ENCODE assay signal across 8 cellular contexts in the genomic region with DNA sequence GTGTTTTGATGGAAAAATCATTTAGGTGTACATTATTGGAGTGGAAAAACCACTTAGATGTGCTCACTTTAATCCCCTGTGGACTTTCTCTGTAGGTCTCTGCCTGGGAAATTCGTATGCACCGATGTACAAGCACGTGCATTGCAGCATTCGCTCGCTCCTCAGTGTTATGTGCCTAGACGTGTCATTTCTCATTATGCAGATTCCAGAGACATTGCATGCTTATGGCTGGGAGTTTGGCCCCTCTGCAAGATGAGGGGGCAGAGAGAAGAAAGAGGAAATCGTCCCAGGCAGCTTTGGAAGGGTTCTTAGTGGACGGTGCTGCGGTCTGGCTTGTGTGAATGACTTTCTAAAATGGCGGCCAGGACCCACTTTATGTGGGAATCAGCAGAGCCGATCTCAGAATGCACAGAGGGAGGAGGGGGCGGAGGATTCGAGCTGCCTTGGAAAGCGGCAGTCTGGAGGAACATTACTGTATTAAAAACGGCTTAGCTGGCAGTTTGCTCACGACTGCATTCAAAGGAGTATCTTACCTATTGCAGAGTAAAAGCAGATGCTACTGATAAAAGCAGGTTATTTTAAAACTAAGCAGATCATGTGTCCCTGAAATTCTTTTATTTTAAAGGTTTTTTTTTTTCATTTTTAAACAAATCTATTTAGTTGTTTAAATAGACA. TPM values are rescaled to one million over a fixed set of nuclear protein-coding genes. Genes with fewer than 3 reads are reported as not detected.
DNase-seq lines count a peak whose midpoint lies in the region; ATAC-seq and TF ChIP-seq lines count a peak whose summit lies in the region.

No MANE protein-coding gene starts in this region.

- no peaks in the 10 kb centered on the region; the same call in 1 of the 2 replicates for H3K36me3 ChIP-seq in H7 (replicated peaks; ENCODE audit: control insufficient read depth, insufficient read depth, low read length)
- no peaks in the 10 kb centered on the region for H3K36me3 ChIP-seq in naive thymus-derived CD4-positive, alpha-beta T cell (ENCODE audit: control insufficient read depth in 2 of 3, insufficient read depth in 3 of 3, low read length in 3 of 3)

- peaks cover 8% of the 10 kb centered on the region for H3K36me3 Mint-ChIP-seq in activated CD4-positive, alpha-beta memory T cell treated with anti-CD3 and anti-CD28 coated beads for 36 hours
- no peaks in the 10 kb centered on the region for H3K36me3 Mint-ChIP-seq in naive thymus-derived CD4-positive, alpha-beta T cell
- H3K36me3 Mint-ChIP-seq in type B pancreatic cell, result no peaks in the 10 kb centered on the region

- intact Hi-C loops in activated CD4-positive, alpha-beta memory T cell treated with anti-CD3 and anti-CD28 coated beads for 36 hours (cut with micrococcal nuclease), result loop anchor here (1.0 kb wide), 2 partner anchors 69 to 99 kb away; no protein-coding TSS in a partner anchor
- intact Hi-C loops in naive thymus-derived CD4-positive, alpha-beta T cell (cut with micrococcal nuclease), result loop anchor here (1.0 to 5.0 kb wide), 6 partner anchors 35 to 502 kb away; a partner anchor contains a TSS

- H3K4me3 ChIP-seq in AG04450 (ENCODE audit: low read depth, low read length), result peak overlapping the region; percentile 87
- peak overlapping the region; percentile 73 for H3K4me3 ChIP-seq in H7 (ENCODE audit: insufficient read depth, low read depth, low read length)
- peak overlapping the region; percentile 80 for H3K4me3 ChIP-seq in epithelial cell of proximal tubule (ENCODE audit: low read depth, low read length)
- H3K4me3 ChIP-seq in naive thymus-derived CD4-positive, alpha-beta T cell (ENCODE audit: low read length), result peak overlapping the region; percentile 74

- H3K4me1 Mint-ChIP-seq in activated CD4-positive, alpha-beta memory T cell treated with anti-CD3 and anti-CD28 coated beads for 36 hours (ENCODE audit: low read depth), result peaks cover 43% of the 10 kb centered on the region
- H3K4me1 Mint-ChIP-seq in naive thymus-derived CD4-positive, alpha-beta T cell, result peaks cover 21 to 70% (median 48%) of the 10 kb centered on the region in 7 donors
- H3K4me1 Mint-ChIP-seq in type B pancreatic cell (ENCODE audit: unreplicated experiment), result peaks cover 23% of the 10 kb centered on the region

- no peaks in the 10 kb centered on the region for H3K9me3 Mint-ChIP-seq in activated CD4-positive, alpha-beta memory T cell treated with anti-CD3 and anti-CD28 coated beads for 36 hours
- no peaks in the 10 kb centered on the region for H3K9me3 Mint-ChIP-seq in naive thymus-derived CD4-positive, alpha-beta T cell
- no peaks in the 10 kb centered on the region for H3K9me3 Mint-ChIP-seq in type B pancreatic cell

- CTCF ChIA-PET in AG04450 (lab: Charles Lee), result interaction anchor here (2.3 kb wide), 1 partner anchor 34 kb away, joined by 10 read pairs; no protein-coding TSS in a partner anchor
- CTCF ChIA-PET in activated CD4-positive, alpha-beta memory T cell treated with anti-CD3 and anti-CD28 coated beads for 36 hours (lab: Charles Lee), result interaction anchor here (0.8 to 2.6 kb wide), 4 partner anchors 13 to 98 kb away, joined by 3 to 17 read pairs (median 12); no protein-coding TSS in a partner anchor
- CTCF ChIA-PET in naive thymus-derived CD4-positive, alpha-beta T cell (lab: Charles Lee), result interaction anchor here (0.6 to 0.8 kb wide), 2 partner anchors 34 to 557 kb away, joined by 3 to 4 read pairs; no protein-coding TSS in a partner anchor

- peak overlapping the region; percentile 98 for H3K4me3 Mint-ChIP-seq in activated CD4-positive, alpha-beta memory T cell treated with anti-CD3 and anti-CD28 coated beads for 36 hours
- H3K4me3 Mint-ChIP-seq in naive thymus-derived CD4-positive, alpha-beta T cell, result peak overlapping the region; percentile 89 to 99 (median 98)
- peak overlapping the region; percentile 94 for H3K4me3 Mint-ChIP-seq in type B pancreatic cell

- no peak for DNase-seq in AG04450 (ENCODE audit: low read depth, low spot score)
- DNase-seq in H7, result peak; percentile 48
- peak; percentile 94 for DNase-seq in NCI-H510A (lab: John Stamatoyannopoulos, UW)
- peak; percentile 57 for DNase-seq in activated CD4-positive, alpha-beta memory T cell treated with anti-CD3 and anti-CD28 coated beads for 36 hours
- DNase-seq in epithelial cell of proximal tubule (ENCODE audit: low read depth), result no peak
- DNase-seq in naive thymus-derived CD4-positive, alpha-beta T cell, result peak in 8 of 9 donors; percentile 5 to 47 (median 18)
- DNase-seq in type B pancreatic cell (ENCODE audit: extremely low spot score, unreplicated experiment), result peak; percentile 80

- H3K27ac Mint-ChIP-seq in activated CD4-positive, alpha-beta memory T cell treated with anti-CD3 and anti-CD28 coated beads for 36 hours, result peak overlapping the region; percentile 93
- H3K27ac Mint-ChIP-seq in naive thymus-derived CD4-positive, alpha-beta T cell, result peak overlapping the region; percentile 88 to 97 (median 94)
- H3K27ac Mint-ChIP-seq in type B pancreatic cell, result peak overlapping the region; percentile 96

- H3K27me3 ChIP-seq in AG04450 (ENCODE audit: control insufficient read depth, insufficient read depth, low read length) (no peaks in the 10 kb centered on the region), H7 (ENCODE audit: control insufficient read depth, insufficient read depth, low read length) (no peaks in the 10 kb centered on the region; the same call in 1 of the 2 replicates)
- no peaks in the 10 kb centered on the region for H3K27me3 ChIP-seq in naive thymus-derived CD4-positive, alpha-beta T cell (ENCODE audit: control insufficient read depth in 2 of 2, insufficient read depth in 2 of 2, low read length in 2 of 2)

- H3K27me3 Mint-ChIP-seq in activated CD4-positive, alpha-beta memory T cell treated with anti-CD3 and anti-CD28 coated beads for 36 hours, result no peaks in the 10 kb centered on the region
- no peaks in the 10 kb centered on the region for H3K27me3 Mint-ChIP-seq in naive thymus-derived CD4-positive, alpha-beta T cell
- H3K27me3 Mint-ChIP-seq in type B pancreatic cell, result no peaks in the 10 kb centered on the region

- H3K9me3 ChIP-seq in AG04450 (ENCODE audit: control insufficient read depth, insufficient read depth, low read length), result no peaks in the 10 kb centered on the region
- no peaks in the 10 kb centered on the region for H3K9me3 ChIP-seq in naive thymus-derived CD4-positive, alpha-beta T cell (ENCODE audit: control insufficient read depth in 2 of 3, low read length in 3 of 3)

- TF ChIP-seq CTCF in AG04450 (IDR thresholded peaks at IDR 0.05; ENCODE audit: low read depth, low read length), result no peak
- TF ChIP-seq CTCF in epithelial cell of proximal tubule (conservative IDR thresholded peaks at IDR 0.05; ENCODE audit: low read depth, low read length), result no peak
- TF ChIP-seq CTCF in type B pancreatic cell (conservative IDR thresholded peaks at IDR 0.05), result no peak

- peaks cover 20 to 22% of the 10 kb centered on the region in 2 donors for H3K4me1 ChIP-seq in naive thymus-derived CD4-positive, alpha-beta T cell (ENCODE audit: control insufficient read depth in 2 of 2, insufficient read depth in 2 of 2, low read length in 2 of 2)

- ATAC-seq in naive thymus-derived CD4-positive, alpha-beta T cell, result no peak
- no peak for ATAC-seq in GM21526 (IDR thresholded peaks at IDR 0.05; ENCODE audit: low FRiP score, unreplicated experiment)

- POLR2A ChIA-PET in AG04450 (lab: Yijun Ruan, JAX), result interaction anchor here (0.8 to 4.9 kb wide), 4 partner anchors 17 to 125 kb away, joined by 3 to 59 read pairs (median 4); no protein-coding TSS in a partner anchor
- POLR2A ChIA-PET in activated CD4-positive, alpha-beta memory T cell treated with anti-CD3 and anti-CD28 coated beads for 36 hours (lab: Charles Lee), result interaction anchor here (0.9 to 5.2 kb wide), 6 partner anchors 13 to 126 kb away, joined by 4 to 97 read pairs (median 8); a partner anchor contains a TSS
- POLR2A ChIA-PET in naive thymus-derived CD4-positive, alpha-beta T cell (lab: Charles Lee), result interaction anchor here (0.6 to 11.0 kb wide), 8 partner anchors 9 to 126 kb away, joined by 3 to 227 read pairs (median 6); a partner anchor contains a TSS

- peak overlapping the region; percentile 88 for H3K27ac ChIP-seq in AG04450 (ENCODE audit: low read depth, low read length)
- H3K27ac ChIP-seq in naive thymus-derived CD4-positive, alpha-beta T cell (ENCODE audit: low read depth, low read length), result peak overlapping the region; percentile 90

RNA-seq across cellular contexts. Expression of a gene that starts 2.4 kb away (rescaled TPM):
- polyA plus RNA-seq in AG04450 (2011; rRNA removed), result 5.2 and 5.4 TPM in 2 replicates
- polyA minus RNA-seq in AG04450 (2011; rRNA and poly(A)+ RNA removed), result 17.3 and 20.5 TPM in 2 replicates
- total RNA-seq in H7 (2014; rRNA removed; shearing (Covaris generic)), result 19.9 and 32.9 TPM in 2 replicates
- total RNA-seq in activated CD4-positive, alpha-beta memory T cell treated with anti-CD3 and anti-CD28 coated beads for 36 hours, result 10 to 100 TPM; 37.0 to 41.9 TPM
- total RNA-seq in epithelial cell of proximal tubule (10.4 and 10.6 TPM in 2 replicates), type B pancreatic cell (ENCODE audit: low replicate concordance) (66.5 and 79.4 TPM in 2 replicates)
- total RNA-seq in naive thymus-derived CD4-positive, alpha-beta T cell, result 10 to 100 TPM; 72.1 to 92.1 (median 82.9) TPM
- polyA plus RNA-seq in naive thymus-derived CD4-positive, alpha-beta T cell, result 10 to 100 TPM; 10.1 to 46.7 TPM

RNA-seq across cellular contexts. Expression of a gene that starts 42.5 kb away (rescaled TPM):
- polyA plus RNA-seq in AG04450 (2011; rRNA removed), result 2.7 and 3.0 TPM in 2 replicates
- 1.3 and 1.8 TPM in 2 replicates for polyA minus RNA-seq in AG04450 (2011; rRNA and poly(A)+ RNA removed)
- total RNA-seq in H7 (2014; rRNA removed; shearing (Covaris generic)), result 9.3 and 14.5 TPM in 2 replicates
- total RNA-seq in activated CD4-positive, alpha-beta memory T cell treated with anti-CD3 and anti-CD28 coated beads for 36 hours, result 1 to 10 TPM; 2.0 to 2.5 TPM
- total RNA-seq in epithelial cell of proximal tubule (1.4 and 2.0 TPM in 2 replicates), type B pancreatic cell (ENCODE audit: low replicate concordance) (2.1 and 2.3 TPM in 2 replicates)
- 1 to 10 TPM in 3 of 5 experiments, under 1 TPM in 2; 0.69 to 1.9 (median 1.4) TPM for total RNA-seq in naive thymus-derived CD4-positive, alpha-beta T cell
- 1 to 10 TPM in 1 of 2 donors, under 1 TPM in 1; 0.43 to 1.1 TPM for polyA plus RNA-seq in naive thymus-derived CD4-positive, alpha-beta T cell

Comparison
In these comparisons a context has a peak if more than half of its experiments do, and no peak if none do; other contexts are left out.
1. DNase-seq: peak in H7 (single experiment), NCI-H510A (single experiment), activated CD4-positive, alpha-beta memory T cell treated with anti-CD3 and anti-CD28 coated beads for 36 hours (single experiment), naive thymus-derived CD4-positive, alpha-beta T cell (8 of 9) and type B pancreatic cell (single experiment); none in AG04450 (single experiment) and epithelial cell of proximal tubule (single experiment).
2. Peak in every context shown above with its lines, with median percentiles within 50 percentile points of each other: H3K4me3 ChIP-seq, H3K27ac Mint-ChIP-seq and H3K4me3 Mint-ChIP-seq.